8 cellular contexts compared by ENCODE assay signal in genomic region chr3:179069762-179070390, GRCh38. TPM values are rescaled to one million over a fixed set of nuclear protein-coding genes. Genes with fewer than 3 reads are reported as not detected.
A peak's percentile ranks its signal among the peaks of the same experiment; 100 is the strongest.
DNase-seq lines count a peak whose midpoint lies in the region; ATAC-seq and TF ChIP-seq lines count a peak whose summit lies in the region.

No MANE protein-coding gene starts in this region.

- peaks cover 13% of the 10 kb centered on the region for H3K36me3 Mint-ChIP-seq in WTC11
- H3K36me3 Mint-ChIP-seq in Caco-2 (ENCODE audit: insufficient read depth, unreplicated experiment), result no peaks in the 10 kb centered on the region

- H3K9me3 ChIP-seq in Caco-2, result no peaks in the 10 kb centered on the region

- DNase-seq in AG09319 (ENCODE audit: extremely low read depth, low read depth) (peak; percentile 16), HFF-Myc (ENCODE audit: extremely low read depth, low read depth) (no peak), WTC11 (ENCODE audit: low spot score) (no peak), iris pigment epithelial cell (ENCODE audit: low read depth) (peak; percentile 58), Caco-2 (no peak), germinal center (ENCODE audit: low spot score) (no peak)

- H3K9me3 Mint-ChIP-seq in WTC11 (no peaks in the 10 kb centered on the region), Caco-2 (ENCODE audit: unreplicated experiment) (no peaks in the 10 kb centered on the region)

- H3K27me3 Mint-ChIP-seq in WTC11 (ENCODE audit: low read depth) (no peaks in the 10 kb centered on the region), Caco-2 (ENCODE audit: insufficient read depth, unreplicated experiment) (no peaks in the 10 kb centered on the region)

- no TSS peak for BruUV-seq in Caco-2 (replicated peaks; lab: Mats Ljungman, UMichigan)

- H3K4me1 ChIP-seq in Caco-2, result peaks cover 3% of the 10 kb centered on the region; the same call in 1 of the 2 replicates

- ATAC-seq in WTC11 (no peak), HG02884 (IDR thresholded peaks at IDR 0.05; ENCODE audit: unreplicated experiment) (no peak), HG03565 (IDR thresholded peaks at IDR 0.05; ENCODE audit: unreplicated experiment) (no peak)

- TF ChIP-seq CTCF in AG09319 (IDR thresholded peaks at IDR 0.05; ENCODE audit: low read depth, low read length) (no peak), HFF-Myc (IDR thresholded peaks at IDR 0.05; ENCODE audit: low read depth, low read length, missing control alignments) (no peak), WTC11 (IDR thresholded peaks at IDR 0.05) (no peak), Caco-2 (IDR thresholded peaks at IDR 0.05; ENCODE audit: insufficient read depth in 1 of 2, low read depth in 1 of 2, low read length in 1 of 2, severe bottlenecking in 1 of 2, unreplicated experiment in 1 of 2) (no peak)

- CTCF ChIA-PET in WTC11 (lab: Charles Lee), result interaction anchor here (1.0 to 1.5 kb wide), 2 partner anchors 13 to 251 kb away, joined by 3 to 4 read pairs; no protein-coding TSS in a partner anchor
- CTCF ChIA-PET in Caco-2 (lab: Charles Lee), result interaction anchor here (0.7 to 1.4 kb wide), 3 partner anchors 246 to 251 kb away, joined by 3 to 6 read pairs (median 4); no protein-coding TSS in a partner anchor

- H3K27ac Mint-ChIP-seq in WTC11 (no peak overlapping the region), Caco-2 (ENCODE audit: unreplicated experiment) (no peak overlapping the region)

- H3K4me3 ChIP-seq in HFF-Myc (replicated peaks; ENCODE audit: low read depth, low read length) (peak overlapping the region; percentile 96), Caco-2 (ENCODE audit: low read depth, low read length) (no peak overlapping the region)

- H3K4me3 Mint-ChIP-seq in WTC11 (peak overlapping the region; percentile 98; the same call in 1 of the 2 replicates), Caco-2 (ENCODE audit: unreplicated experiment) (no peak overlapping the region)

- POLR2A ChIA-PET in WTC11 (lab: Charles Lee), result no interaction called here
- POLR2A ChIA-PET in Caco-2 (lab: Charles Lee), result interaction anchor here (0.6 kb wide), 1 partner anchor 78 kb away, joined by 4 read pairs; no protein-coding TSS in a partner anchor

- H3K36me3 ChIP-seq in Caco-2 (ENCODE audit: control insufficient read depth, insufficient read depth, low read length), result no peaks in the 10 kb centered on the region

- intact Hi-C loops in Caco-2 (cut with micrococcal nuclease; ENCODE audit: unreplicated experiment), result loop anchor here (1.0 kb wide), 3 partner anchors 77 to 251 kb away; no protein-coding TSS in a partner anchor

- H3K27me3 ChIP-seq in Caco-2 (replicated peaks; ENCODE audit: control insufficient read depth, insufficient read depth, low read length), result no peaks in the 10 kb centered on the region

- H3K4me1 Mint-ChIP-seq in WTC11 (peaks cover 30% of the 10 kb centered on the region), Caco-2 (ENCODE audit: low read depth, unreplicated experiment) (no peaks in the 10 kb centered on the region)

TF ChIP-seq in WTC11, 78 proteins besides CTCF, POLR2A, EP300 and RAD21:
- TF ChIP-seq, protein P1, sequence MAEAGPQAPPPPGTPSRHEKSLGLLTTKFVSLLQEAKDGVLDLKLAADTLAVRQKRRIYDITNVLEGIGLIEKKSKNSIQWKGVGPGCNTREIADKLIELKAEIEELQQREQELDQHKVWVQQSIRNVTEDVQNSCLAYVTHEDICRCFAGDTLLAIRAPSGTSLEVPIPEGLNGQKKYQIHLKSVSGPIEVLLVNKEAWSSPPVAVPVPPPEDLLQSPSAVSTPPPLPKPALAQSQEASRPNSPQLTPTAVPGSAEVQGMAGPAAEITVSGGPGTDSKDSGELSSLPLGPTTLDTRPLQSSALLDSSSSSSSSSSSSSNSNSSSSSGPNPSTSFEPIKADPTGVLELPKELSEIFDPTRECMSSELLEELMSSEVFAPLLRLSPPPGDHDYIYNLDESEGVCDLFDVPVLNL (CRISPR knock-in tag; IDR thresholded peaks at IDR 0.05; ENCODE audit: borderline replicate concordance, low read depth), result no peak
- TF ChIP-seq ESRRA (CRISPR knock-in tag; IDR thresholded peaks at IDR 0.05; ENCODE audit: borderline replicate concordance) (no peak), ZNF232 (CRISPR knock-in tag; IDR thresholded peaks at IDR 0.05) (no peak), ZNF121 (CRISPR knock-in tag; IDR thresholded peaks at IDR 0.05) (no peak), NR1H2 (CRISPR knock-in tag; IDR thresholded peaks at IDR 0.05) (no peak), KAT7 (CRISPR knock-in tag; IDR thresholded peaks at IDR 0.05; ENCODE audit: borderline replicate concordance) (no peak), CREB1 (CRISPR knock-in tag; IDR thresholded peaks at IDR 0.05) (no peak), FOXP4 (CRISPR knock-in tag; IDR thresholded peaks at IDR 0.05) (no peak)

RNA-seq across cellular contexts. Expression of gene ZMAT3, which starts 1.7 kb away (rescaled TPM):
- total RNA-seq in WTC11 (2021), result 19.8 to 24.1 TPM (median 20.1 TPM) in 3 replicates
- 7.6 and 8.8 TPM in 2 replicates for total RNA-seq in Caco-2 (2022)

Comparison
In these comparisons a context has a peak if more than half of its experiments do, and no peak if none do; other contexts are left out.
1. DNase-seq: peak in AG09319 (single experiment) and iris pigment epithelial cell (single experiment); none in HFF-Myc (single experiment), WTC11 (single experiment), Caco-2 (0 of 2) and germinal center (single experiment).